Comparison of ENCODE assay signal across 8 cellular contexts in the genomic region with DNA sequence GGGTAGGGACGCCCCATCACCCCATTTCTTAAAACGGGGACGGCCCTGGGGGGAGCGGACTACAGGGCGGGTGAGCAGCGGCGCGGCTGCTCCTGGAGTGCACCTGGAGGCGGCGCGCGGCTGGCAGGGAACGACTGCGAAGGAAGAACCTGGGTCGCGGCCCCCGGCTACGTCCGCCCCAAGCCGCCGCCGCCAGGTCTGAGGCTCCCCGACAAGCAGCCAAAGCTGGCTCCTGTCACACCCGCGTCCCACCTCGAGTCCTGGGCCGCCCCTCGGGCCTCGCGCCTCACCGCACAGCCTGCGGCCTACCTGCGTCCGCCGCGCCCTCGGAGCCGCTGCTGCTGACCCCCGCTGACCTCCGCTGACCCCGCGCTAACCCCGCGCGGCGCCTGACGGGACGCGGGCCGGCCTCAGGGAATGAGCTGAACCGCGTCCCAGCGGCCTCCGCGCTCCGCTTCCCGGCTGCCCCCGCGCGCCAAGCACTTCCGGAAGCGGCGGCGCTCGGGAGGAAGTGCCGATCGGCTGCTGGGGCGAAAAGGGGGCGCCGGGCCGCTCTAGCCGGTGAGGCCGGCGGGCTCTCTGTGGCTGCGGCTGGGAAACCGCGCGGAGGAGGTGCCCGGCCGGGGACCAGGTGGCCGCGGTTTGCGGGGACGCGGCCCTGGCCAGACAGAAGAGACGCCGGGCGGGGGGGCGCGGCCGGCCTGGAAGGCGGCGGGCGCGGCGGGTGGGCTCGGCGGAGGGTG. TPM values are rescaled to one million over a fixed set of nuclear protein-coding genes. Genes with fewer than 3 reads are reported as not detected.
A peak's percentile ranks its signal among the peaks of the same experiment; 100 is the strongest.
DNase-seq lines count a peak whose midpoint lies in the region; ATAC-seq, FAIRE-seq and TF ChIP-seq lines count a peak whose summit lies in the region.

A gene with protein sequence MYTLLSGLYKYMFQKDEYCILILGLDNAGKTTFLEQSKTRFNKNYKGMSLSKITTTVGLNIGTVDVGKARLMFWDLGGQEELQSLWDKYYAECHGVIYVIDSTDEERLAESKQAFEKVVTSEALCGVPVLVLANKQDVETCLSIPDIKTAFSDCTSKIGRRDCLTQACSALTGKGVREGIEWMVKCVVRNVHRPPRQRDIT (minus strand): TSS at position 419 of the 743 bp plus-strand sequence. CDS start 885 bp downstream, outside the sequence.
A gene with protein sequence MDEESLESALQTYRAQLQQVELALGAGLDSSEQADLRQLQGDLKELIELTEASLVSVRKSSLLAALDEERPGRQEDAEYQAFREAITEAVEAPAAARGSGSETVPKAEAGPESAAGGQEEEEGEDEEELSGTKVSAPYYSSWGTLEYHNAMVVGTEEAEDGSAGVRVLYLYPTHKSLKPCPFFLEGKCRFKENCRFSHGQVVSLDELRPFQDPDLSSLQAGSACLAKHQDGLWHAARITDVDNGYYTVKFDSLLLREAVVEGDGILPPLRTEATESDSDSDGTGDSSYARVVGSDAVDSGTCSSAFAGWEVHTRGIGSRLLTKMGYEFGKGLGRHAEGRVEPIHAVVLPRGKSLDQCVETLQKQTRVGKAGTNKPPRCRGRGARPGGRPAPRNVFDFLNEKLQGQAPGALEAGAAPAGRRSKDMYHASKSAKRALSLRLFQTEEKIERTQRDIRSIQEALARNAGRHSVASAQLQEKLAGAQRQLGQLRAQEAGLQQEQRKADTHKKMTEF (plus strand): TSS at position 482 of the 743 bp plus-strand sequence. CDS start 542 bp downstream, outside the sequence.

- DNase-seq in EH (ENCODE audit: low read depth), result peak; percentile 81
- DNase-seq in H54 (ENCODE audit: insufficient read length, low spot score), result peak; percentile 87
- peak; percentile 91 for DNase-seq in MM.1S
- peak; percentile 89 to 93 for DNase-seq in SJCRH30
- DNase-seq in activated gamma-delta T cell treated with Interleukin-2 at 50 U/mL for 16 hours, result peak; percentile 83
- peak in 1 of 2 donors; percentile 66 for DNase-seq in foreskin keratinocyte
- peak; percentile 83 for DNase-seq in neural crest cell (ENCODE audit: low read depth, low spot score)

- peak within 1 kb of the TSS; percentile 90 for H3K4me3 Mint-ChIP-seq in neural crest cell

- H3K27ac Mint-ChIP-seq in neural crest cell (ENCODE audit: unreplicated experiment), result peak within 1 kb of the TSS; percentile 65

- FAIRE-seq in H54 (lab: Jason Lieb, UNC), result no peak

- H3K36me3 ChIP-seq in MM.1S (replicated peaks; ENCODE audit: insufficient read depth, low read length), result peaks cover 9% of the 10 kb centered on the region
- peaks cover 49% of the 10 kb centered on the region for H3K36me3 ChIP-seq in SJCRH30
- H3K36me3 ChIP-seq in stomach smooth muscle (ENCODE audit: control insufficient read depth in 2 of 2, insufficient read depth in 2 of 2, low read length in 2 of 2), result peaks cover 16 to 29% of the 10 kb centered on the region in 2 donors

- peaks cover 19% of the 10 kb centered on the region for H3K36me3 Mint-ChIP-seq in neural crest cell (ENCODE audit: low read depth)

- peak within 1 kb of the TSS; percentile 69 for H2AFZ ChIP-seq in MM.1S (ENCODE audit: low read length)

- TF ChIP-seq CTCF in MM.1S (IDR thresholded peaks at IDR 0.05; ENCODE audit: low read length) (no peak), foreskin keratinocyte (conservative IDR thresholded peaks at IDR 0.05) (no peak), neural crest cell (conservative IDR thresholded peaks at IDR 0.05) (no peak)

- H3K9me3 Mint-ChIP-seq in neural crest cell, result peaks cover 4% of the 10 kb centered on the region

- no peaks in the 10 kb centered on the region for H3K27me3 Mint-ChIP-seq in neural crest cell (ENCODE audit: low read depth)

- H3K4me1 Mint-ChIP-seq in neural crest cell, result peaks cover 24% of the 10 kb centered on the region

- H3F3A ChIP-seq in MM.1S (ENCODE audit: insufficient read depth, low read length), result 0 out of 2 replicates have a peak, but pooled peaks cover 9% of the 10 kb centered on the region

- peak within 1 kb of the TSS; percentile 83 for H3K9ac ChIP-seq in MM.1S (ENCODE audit: low read length)
- peak within 1 kb of the TSS; percentile 80 to 85 for H3K9ac ChIP-seq in stomach smooth muscle (ENCODE audit: low read length in 2 of 2)

- H3K4me3 ChIP-seq in MM.1S (ENCODE audit: low read length) (peak within 1 kb of the TSS; percentile 97), SJCRH30 (peak within 1 kb of the TSS; percentile 80), stomach smooth muscle (ENCODE audit: low read length in 2 of 2) (peak within 1 kb of the TSS; percentile 71 to 83)

- H3K27ac ChIP-seq in MM.1S (ENCODE audit: low read length) (peak within 1 kb of the TSS; percentile 46; the same call in 1 of the 2 replicates), SJCRH30 (peak within 1 kb of the TSS; percentile 44), foreskin keratinocyte (peak within 1 kb of the TSS; percentile 19), stomach smooth muscle (ENCODE audit: low read length) (peak within 1 kb of the TSS; percentile 67)

- no peaks in the 10 kb centered on the region for H3K27me3 ChIP-seq in MM.1S (replicated peaks; ENCODE audit: insufficient read depth, low read length)
- no peaks in the 10 kb centered on the region for H3K27me3 ChIP-seq in SJCRH30
- H3K27me3 ChIP-seq in foreskin keratinocyte, result no peaks in the 10 kb centered on the region
- H3K27me3 ChIP-seq in stomach smooth muscle (ENCODE audit: control insufficient read depth in 1 of 2, insufficient read depth in 2 of 2, low read length in 2 of 2), result no peaks in the 10 kb centered on the region

- peak within 1 kb of the TSS; percentile 88 for H3K4me2 ChIP-seq in MM.1S (ENCODE audit: low read depth, low read length)

- ATAC-seq in foreskin keratinocyte, result peak; percentile 64

- H4K20me1 ChIP-seq in MM.1S (ENCODE audit: insufficient read depth, low read length), result peaks cover 4% of the 10 kb centered on the region; the same call in 1 of the 2 replicates

- H3K9me3 ChIP-seq in MM.1S (replicated peaks; ENCODE audit: insufficient read depth, low read length), result no peaks in the 10 kb centered on the region
- no peaks in the 10 kb centered on the region for H3K9me3 ChIP-seq in SJCRH30 (replicated peaks)
- H3K9me3 ChIP-seq in stomach smooth muscle (ENCODE audit: control insufficient read depth in 2 of 2, low read length in 2 of 2), result no peaks in the 10 kb centered on the region

- H3K9me2 ChIP-seq in MM.1S (replicated peaks; ENCODE audit: insufficient read depth, low read length), result no peaks in the 10 kb centered on the region

- H3K79me2 ChIP-seq in MM.1S (ENCODE audit: low read length), result peaks cover 82% of the 10 kb centered on the region

- H3K4me1 ChIP-seq in MM.1S (ENCODE audit: low read length), result peaks cover 14% of the 10 kb centered on the region
- H3K4me1 ChIP-seq in SJCRH30, result no peaks in the 10 kb centered on the region; the same call in 1 of the 2 replicates
- H3K4me1 ChIP-seq in foreskin keratinocyte, result peaks cover 5% of the 10 kb centered on the region
- H3K4me1 ChIP-seq in stomach smooth muscle (ENCODE audit: control insufficient read depth, insufficient read depth, low read length), result peaks cover 29% of the 10 kb centered on the region

- peak; percentile 63; the same call in 1 of the 2 replicates for TF ChIP-seq POLR2A in H54 (IDR thresholded peaks at IDR 0.05; ENCODE audit: low read depth, low read length)

RNA-seq across cellular contexts. Expression of the first gene that starts in this region (rescaled TPM):
- total RNA-seq in SJCRH30 (2014; rRNA removed; shearing (Covaris generic)), result 39.3 and 44.5 TPM in 2 replicates
- total RNA-seq in foreskin keratinocyte, result 32.3 and 39.2 TPM in 2 replicates
- 43.5 and 49.0 TPM in 2 replicates for polyA plus RNA-seq in foreskin keratinocyte
- 41.0 and 42.1 TPM in 2 replicates for total RNA-seq in neural crest cell

RNA-seq across cellular contexts. Expression of the second gene that starts in this region (rescaled TPM):
- 24.9 and 26.2 TPM in 2 replicates for total RNA-seq in SJCRH30 (2014; rRNA removed; shearing (Covaris generic))
- total RNA-seq in foreskin keratinocyte (17.1 and 20.9 TPM in 2 replicates), neural crest cell (31.3 and 32.1 TPM in 2 replicates)
- polyA plus RNA-seq in foreskin keratinocyte, result 23.3 and 24.8 TPM in 2 replicates
